In genomic region chr3:138180375-138181029, GRCh38 we compare ENCODE assay signal across 8 cellular contexts. TPM values are rescaled to one million over a fixed set of nuclear protein-coding genes. Genes with fewer than 3 reads are reported as not detected.
A peak's percentile ranks its signal among the peaks of the same experiment; 100 is the strongest.
DNase-seq lines count a peak whose midpoint lies in the region; ATAC-seq, FAIRE-seq and TF ChIP-seq lines count a peak whose summit lies in the region.

No MANE protein-coding gene starts in this region.

- CTCF ChIA-PET in PC-3 (lab: Charles Lee) = interaction anchor here (1.1 kb wide), 1 partner anchor 104 kb away, joined by 4 read pairs; no protein-coding TSS in a partner anchor

- H3K9me3 ChIP-seq in PC-3 (ENCODE audit: low read length) (no peaks in the 10 kb centered on the region), lung (ENCODE audit: control insufficient read depth in 2 of 2, insufficient read depth in 1 of 2, low read length in 1 of 2) (no peaks in the 10 kb centered on the region)

- H3K27me3 ChIP-seq in PC-3 (ENCODE audit: low read length) (no peaks in the 10 kb centered on the region), brain microvascular endothelial cell (replicated peaks) (no peaks in the 10 kb centered on the region), lung (ENCODE audit: control insufficient read depth, insufficient read depth) (no peaks in the 10 kb centered on the region)

- no TSS peak for BruUV-seq in PC-3 (replicated peaks; lab: Mats Ljungman, UMichigan)

- H3K4me2 ChIP-seq in PC-3 (ENCODE audit: low read length) = no peak overlapping the region

- WGBS in lung, 2 donors = 14% methylated on average over 2 of the region's 2 CpGs

- H3K9me2 ChIP-seq in PC-3 (replicated peaks; ENCODE audit: low read length) = no peaks in the 10 kb centered on the region

- no peak overlapping the region for H3K27ac ChIP-seq in PC-3 (ENCODE audit: low read length)
- no peak overlapping the region for H3K27ac ChIP-seq in brain microvascular endothelial cell
- H3K27ac ChIP-seq in lung (ENCODE audit: low read depth in 1 of 2, low read length in 1 of 2) = no peak overlapping the region

- intact Hi-C loops in PC-3 (cut with micrococcal nuclease) = loop anchor here (1.0 to 5.0 kb wide), 5 partner anchors 90 to 237 kb away; no protein-coding TSS in a partner anchor

- ATAC-seq in GM21515 (IDR thresholded peaks at IDR 0.05; ENCODE audit: unreplicated experiment) = peak; percentile 61
- ATAC-seq in PC-3 = peak; percentile 93
- no peak for ATAC-seq in lung (ENCODE audit: insufficient read depth, low FRiP score)

- no peaks in the 10 kb centered on the region for H3F3A ChIP-seq in PC-3 (ENCODE audit: low read length, unreplicated experiment)

- no peak for FAIRE-seq in frontal cortex (lab: Jason Lieb, UNC)

- H4K20me1 ChIP-seq in PC-3 (ENCODE audit: low read length) = no peaks in the 10 kb centered on the region

- DNase-seq in DMS79 (lab: John Stamatoyannopoulos, UW) (peak; percentile 33), Kasumi-1 (lab: John Stamatoyannopoulos, UW) (peak; percentile 76 to 80), PC-3 (peak; percentile 59), brain microvascular endothelial cell (peak; percentile 57), lung (ENCODE audit: low spot score) (no peak), frontal cortex (ENCODE audit: low spot score in 2 of 2) (no peak), AG08396 (ENCODE audit: low spot score) (no peak)

- H3K79me2 ChIP-seq in PC-3 (ENCODE audit: low read length) = no peaks in the 10 kb centered on the region

- H3K9ac ChIP-seq in PC-3 (ENCODE audit: low read length) = no peak overlapping the region

- in situ Hi-C loops in brain microvascular endothelial cell (cut with HindIII; ENCODE audit: low pct_ligation_motif_present, low sequenced_read_pairs) = no loop called here

- H3K4me1 ChIP-seq in PC-3 (ENCODE audit: insufficient read depth, low read length) = peaks cover 9% of the 10 kb centered on the region; the same call in 1 of the 2 replicates
- no peaks in the 10 kb centered on the region for H3K4me1 ChIP-seq in lung (ENCODE audit: control insufficient read depth in 2 of 2, insufficient read depth in 2 of 2, low read length in 2 of 2)

- H3K36me3 ChIP-seq in PC-3 (ENCODE audit: low read depth, low read length) (no peaks in the 10 kb centered on the region), brain microvascular endothelial cell (replicated peaks) (no peaks in the 10 kb centered on the region), lung (ENCODE audit: control insufficient read depth in 2 of 2, insufficient read depth in 2 of 2, low read length in 2 of 2) (no peaks in the 10 kb centered on the region)

- peak; percentile 76 for TF ChIP-seq CTCF in PC-3 (conservative IDR thresholded peaks at IDR 0.05; ENCODE audit: low read depth, low read length)
- peak; percentile 62 for TF ChIP-seq CTCF in brain microvascular endothelial cell (IDR thresholded peaks at IDR 0.05; ENCODE audit: low read depth, low read length, missing control alignments)
- peak; percentile 25 for TF ChIP-seq CTCF in lung (IDR thresholded peaks at IDR 0.05; ENCODE audit: control extremely low read depth, extremely low read depth)

- H3K4me3 ChIP-seq in PC-3 (ENCODE audit: low read length) (no peak overlapping the region), brain microvascular endothelial cell (ENCODE audit: low read depth, low read length) (no peak overlapping the region), lung (no peak overlapping the region)

- POLR2A ChIA-PET in PC-3 (lab: Charles Lee; ENCODE audit: unreplicated experiment) = no interaction called here

- H2AFZ ChIP-seq in PC-3 (ENCODE audit: low read length) = no peak overlapping the region

RNA-seq across cellular contexts. Expression of gene DBR1, which starts 5.8 kb away (rescaled TPM):
- total RNA-seq in PC-3 (2014; rRNA removed) (10.0 and 14.0 TPM in 2 replicates), lung (10 to 100 TPM; 16.0 to 20.8 TPM), frontal cortex (41.6 TPM)
- 1 to 10 TPM; 6.2 to 8.7 TPM for polyA plus RNA-seq in lung

RNA-seq across cellular contexts. Expression of gene ARMC8, which starts 6.6 kb away (rescaled TPM):
- 15.0 and 21.1 TPM in 2 replicates for total RNA-seq in PC-3 (2014; rRNA removed)
- total RNA-seq in lung = 10 to 100 TPM; 52.3 to 68.8 TPM
- polyA plus RNA-seq in lung = 10 to 100 TPM; 14.2 to 23.5 TPM
- total RNA-seq in frontal cortex = 104 TPM

RNA-seq across cellular contexts. Expression of gene A4GNT, which starts 48.3 kb away (rescaled TPM):
- total RNA-seq in PC-3 (2014; rRNA removed) (not detected in 2 replicates), lung (under 1 TPM in 1 of 2 donors, not detected in 1; 0.25 TPM), frontal cortex (not detected)
- under 1 TPM in 1 of 2 donors, not detected in 1; 0.06 TPM for polyA plus RNA-seq in lung

Comparison
In these comparisons a context has a peak if more than half of its experiments do, and no peak if none do; other contexts are left out.
1. DNase-seq: peak in DMS79 (single experiment), Kasumi-1 (2 of 2), PC-3 (single experiment) and brain microvascular endothelial cell (single experiment); none in lung (single experiment), frontal cortex (0 of 2) and AG08396 (single experiment).
2. CTCF ChIP-seq: peak in every context shown above with its lines; median percentile 76 in PC-3; 62 in brain microvascular endothelial cell; 25 in lung.